11 cellular contexts compared by ENCODE assay signal in genomic region chr12:32559434-32559833, GRCh38.
DNase-seq lines count a peak whose midpoint lies in the region; ATAC-seq and TF ChIP-seq lines count a peak whose summit lies in the region.
"Had no signal": no experiment of that assay in that cellular context is flagged by ENCODE, and none has a peak within 500 bp of the region (broad histone marks: within the 10 kb centered on the region; RNA-seq: fewer than 3 reads in every experiment).

No MANE protein-coding gene starts in this region.

- ATAC-seq in GM18868 (IDR thresholded peaks at IDR 0.05; ENCODE audit: unreplicated experiment) (peak; percentile 14), HG02943 (IDR thresholded peaks at IDR 0.05; ENCODE audit: low read depth, unreplicated experiment) (peak; percentile 13), foreskin keratinocyte (no peak), GM18519 (IDR thresholded peaks at IDR 0.05; ENCODE audit: low FRiP score, unreplicated experiment) (no peak)
- ATAC-seq: SK-N-SH treated with all-trans-retinoic acid at 6 μM for 48 hours had no signal

- H3K27ac ChIP-seq in coronary artery (peak overlapping the region in 1 of 2 donors; percentile 1), foreskin keratinocyte (no peak overlapping the region)

- peak overlapping the region; percentile 60 for H3K27ac Mint-ChIP-seq in osteocyte (ENCODE audit: unreplicated experiment)

- peaks cover 6% of the 10 kb centered on the region for H3K36me3 Mint-ChIP-seq in osteocyte (ENCODE audit: unreplicated experiment)

- no peaks in the 10 kb centered on the region for H3K27me3 Mint-ChIP-seq in osteocyte (ENCODE audit: unreplicated experiment)

- peaks cover 8% of the 10 kb centered on the region for H3K4me1 ChIP-seq in foreskin keratinocyte

- DNase-seq in coronary artery (ENCODE audit: low spot score): no peak
- no peak for DNase-seq in osteocyte (ENCODE audit: extremely low spot score, unreplicated experiment)
- DNase-seq in foreskin keratinocyte: no peak
- no peak for DNase-seq in NCI-H774 (lab: John Stamatoyannopoulos, UW)
- no peak for DNase-seq in NCI-H226
- DNase-seq: NCI-H2081 treated with DMSO at 0.1 percent for 48 hours had no signal

- no peak overlapping the region for H3K4me3 Mint-ChIP-seq in osteocyte (ENCODE audit: unreplicated experiment)

- no peaks in the 10 kb centered on the region for H3K27me3 ChIP-seq in foreskin keratinocyte

- H3K4me3 ChIP-seq in coronary artery: peak overlapping the region; percentile 50
- H3K4me3 ChIP-seq: lung had no signal

- H3K4me1 Mint-ChIP-seq in osteocyte (ENCODE audit: unreplicated experiment): peaks cover 37% of the 10 kb centered on the region

- TF ChIP-seq CTCF in coronary artery (IDR thresholded peaks at IDR 0.05): no peak
- TF ChIP-seq CTCF in osteocyte (IDR thresholded peaks at IDR 0.05): no peak
- no peak for TF ChIP-seq CTCF in foreskin keratinocyte (conservative IDR thresholded peaks at IDR 0.05)

- no peaks in the 10 kb centered on the region for H3K9me3 Mint-ChIP-seq in osteocyte (ENCODE audit: unreplicated experiment)

Comparison
In these comparisons a context has a peak if more than half of its experiments do, and no peak if none do; other contexts are left out.
1. ATAC-seq: peak in GM18868 (single experiment) and HG02943 (single experiment); none in foreskin keratinocyte (single experiment) and GM18519 (single experiment).